In the genomic region with DNA sequence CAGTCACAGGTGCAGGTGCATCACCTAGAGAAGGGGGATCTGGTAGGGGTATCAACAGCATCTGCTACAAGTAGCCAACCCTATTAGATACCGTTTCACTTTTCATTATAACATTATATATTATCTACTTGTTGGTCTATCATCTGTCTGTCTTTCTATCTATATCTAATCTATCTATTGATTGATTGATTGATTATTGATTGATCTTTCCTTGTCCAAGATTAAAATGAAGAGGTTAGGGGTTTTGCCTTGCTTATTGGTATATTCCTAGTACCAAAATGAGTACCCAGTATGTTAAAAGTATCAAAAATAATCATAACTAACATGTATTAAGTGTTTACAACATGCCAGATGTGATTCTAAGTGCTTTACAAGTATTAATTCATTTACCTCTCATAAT, we compare ENCODE assay signal across 25 cellular contexts.
"Had no signal": no experiment of that assay in that cellular context is flagged by ENCODE, and none has a peak within 500 bp of the region (broad histone marks: within the 10 kb centered on the region; RNA-seq: fewer than 3 reads in every experiment).

No MANE protein-coding gene starts in this region.

- H3K4me3 ChIP-seq: stomach, suprapubic skin, testis, thoracic aorta, thyroid gland, tibial artery, tibial nerve, transverse colon, upper lobe of left lung, upper lobe of right lung, uterus, vagina had no signal

- H3K27me3 ChIP-seq: stomach, suprapubic skin, testis, thyroid gland, tibial artery, tibial nerve, transverse colon, upper lobe of left lung, upper lobe of right lung, uterus, vagina had no signal

- FAIRE-seq: urothelium cell line had no signal

- H3K27ac ChIP-seq: stomach, suprapubic skin, testis, thoracic aorta, thyroid gland, tibial artery, tibial nerve, transverse colon, upper lobe of left lung, upper lobe of right lung, uterus, vagina had no signal

- H3K9me3 ChIP-seq: stomach, suprapubic skin, testis, thoracic aorta, thyroid gland, tibial artery, tibial nerve, transverse colon, upper lobe of left lung, upper lobe of right lung, uterus, vagina had no signal

- DNase-seq: stimulated activated CD4-positive, alpha-beta T cell treated with anti-CD3 and anti-CD28 coated beads, Interleukin-2, amount 100 ng/mL, for 48 hours; stimulated activated CD4-positive, alpha-beta T cell treated with anti-CD3 and anti-CD28 coated beads, Interleukin-4, amount 100 ng/mL, for 1 hour; stimulated activated CD4-positive, alpha-beta T cell treated with anti-CD3 and anti-CD28 coated beads, Interleukin-4, amount 100 ng/mL, for 24 hours; stimulated activated CD4-positive, alpha-beta T cell treated with anti-CD3 and anti-CD28 coated beads, Interleukin-4, amount 100 ng/mL, for 4 hours; stimulated activated CD8-positive, alpha-beta memory T cell treated with anti-CD3 and anti-CD28 coated beads, Interleukin-4, amount 100 ng/mL, for 48 hours; stimulated activated naive B cell treated with anti-CD40 and anti-IgM and Interleukin-4, amounts not matched to agents 10 μg/mL and 1 μg/mL and 100 μg/mL, for 72 hours; stimulated activated naive CD4-positive, alpha-beta T cell; stimulated activated naive CD8-positive, alpha-beta T cell treated with anti-CD3 and anti-CD28 coated beads, Interleukin-15, amount 100 ng/mL, for 72 hours; stimulated activated naive CD8-positive, alpha-beta T cell treated with anti-CD3 and anti-CD28 coated beads, Interleukin-15, Interleukin-2, amounts not matched to agents 100 U/mL and 50 U/mL, for 24 hours; stomach; testis; thyroid gland; tibial artery; transverse colon; trophoblast cell; upper lobe of left lung; upper lobe of right lung; uterus had no signal

- H3K36me3 ChIP-seq: stomach, suprapubic skin, thoracic aorta, thyroid gland, tibial artery, tibial nerve, transverse colon, upper lobe of left lung, upper lobe of right lung, uterus, vagina had no signal

- H3K4me1 ChIP-seq: stomach, suprapubic skin, testis, thyroid gland, tibial artery, tibial nerve, transverse colon, upper lobe of left lung, upper lobe of right lung, uterus, vagina had no signal

- ATAC-seq: stimulated activated effector memory CD8-positive, alpha-beta T cell treated with anti-CD3 and anti-CD28 coated beads, Interleukin-12 subunit alpha, Interleukin-12 subunit beta, amount 100 ng/mL, for 72 hours; stimulated activated memory B cell treated with anti-CD40 and anti-IgM and Interleukin-4, amounts not matched to agents 10 μg/mL and 1 μg/mL and 100 μg/mL, for 72 hours; stimulated activated naive B cell treated with anti-CD40 and anti-IgM and Interleukin-4, amounts not matched to agents 10 μg/mL and 1 μg/mL and 100 μg/mL, for 72 hours; stimulated activated naive CD8-positive, alpha-beta T cell treated with anti-CD3 and anti-CD28 coated beads, Interleukin-15, amount 100 ng/mL, for 72 hours; stimulated activated naive CD8-positive, alpha-beta T cell treated with anti-CD3 and anti-CD28 coated beads, Interleukin-15, Interleukin-2, amounts not matched to agents 100 U/mL and 50 U/mL, for 24 hours; upper lobe of right lung had no signal
